Comparison of ENCODE assay signal across 19 cellular contexts in the genomic region with DNA sequence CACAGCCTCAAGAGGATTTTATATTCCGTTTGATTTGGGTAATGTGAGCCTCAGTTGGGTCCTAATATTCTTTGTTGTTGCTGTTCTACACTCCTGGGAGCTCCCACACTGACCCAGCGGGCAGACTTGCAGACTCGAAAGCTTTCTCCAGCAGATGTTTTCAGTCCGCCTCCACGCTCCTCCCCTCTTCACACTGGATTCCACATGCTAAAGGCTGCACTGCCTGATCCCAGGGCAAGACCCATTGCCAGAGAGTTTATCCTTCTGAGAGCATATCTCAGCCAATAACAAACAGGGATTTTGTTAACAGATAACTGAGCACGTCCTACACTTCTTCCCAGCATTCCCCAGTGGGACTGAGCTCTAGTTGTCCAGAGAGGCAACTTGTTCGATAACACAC. TPM values are rescaled to one million over a fixed set of nuclear protein-coding genes. Genes with fewer than 3 reads are reported as not detected.
DNase-seq lines count a peak whose midpoint lies in the region; ATAC-seq, FAIRE-seq and TF ChIP-seq lines count a peak whose summit lies in the region.
"Had no signal": no experiment of that assay in that cellular context is flagged by ENCODE, and none has a peak within 500 bp of the region (broad histone marks: within the 10 kb centered on the region; RNA-seq: fewer than 3 reads in every experiment).

No MANE protein-coding gene starts in this region.

- H3K4me2 ChIP-seq in K562 (ENCODE audit: insufficient read depth, low read length) (no peak overlapping the region), neural progenitor cell (no peak overlapping the region), H9 (ENCODE audit: insufficient read depth, insufficient read length, low read length) (no peak overlapping the region)

- H3K27me3 ChIP-seq in K562 (ENCODE audit: control insufficient read depth in 2 of 2, insufficient read depth in 2 of 2, low read length in 2 of 2) = no peaks in the 10 kb centered on the region
- peaks cover 2% of the 10 kb centered on the region for H3K27me3 ChIP-seq in neural progenitor cell
- no peaks in the 10 kb centered on the region for H3K27me3 ChIP-seq in H9 (ENCODE audit: insufficient read depth, low read length)

- no peak for TF ChIP-seq RAD21 in K562 (CRISPR knock-in tag; conservative IDR thresholded peaks at IDR 0.05 in 1 of 2, IDR thresholded peaks at IDR 0.05 in 1 of 2)

- H3K36me3 ChIP-seq in K562 (ENCODE audit: control insufficient read depth, insufficient read depth, low read length) = no peaks in the 10 kb centered on the region
- H3K36me3 ChIP-seq in neural progenitor cell = no peaks in the 10 kb centered on the region
- H3K36me3 ChIP-seq: thoracic aorta had no signal

- TF ChIP-seq POLR2A in K562 (conservative IDR thresholded peaks at IDR 0.05) = no peak

- H3K9ac ChIP-seq in K562 (ENCODE audit: insufficient read depth in 1 of 2, low read depth in 2 of 2, low read length in 2 of 2) (no peak overlapping the region), neural progenitor cell (no peak overlapping the region), H9 (ENCODE audit: extremely low read depth, insufficient read length, low read length) (no peak overlapping the region)

- H3K27ac Mint-ChIP-seq in neural progenitor cell (no peak overlapping the region), H9 (peak overlapping the region in 1 of 3 experiments; percentile 20; a peak in 1 of 7 replicates)
- H3K27ac Mint-ChIP-seq: activated CD4-positive, alpha-beta T cell treated with anti-CD3 and anti-CD28 coated beads, Interleukin-2, amount 10 ng/mL, durations not matched to agents 7 days and 5 days; CD4-positive, alpha-beta T cell; dendritic cell treated with granulocyte-macrophage colony-stimulating factor and Interleukin-4, amounts not matched to agents 40 ng/mL and 50 ng/mL, for 4 days; naive thymus-derived CD8-positive, alpha-beta T cell; progenitor cell of endocrine pancreas had no signal

- H3K23ac ChIP-seq in H9 (ENCODE audit: insufficient read length, low read depth, low read length) = no peak overlapping the region

- no peak overlapping the region for H3T11ph ChIP-seq in H9 (ENCODE audit: low read length)

- no peak overlapping the region for H2BK120ac ChIP-seq in H9 (ENCODE audit: low read depth, low read length, poor library complexity, severe bottlenecking)

- no peaks in the 10 kb centered on the region for H3K27me3 Mint-ChIP-seq in neural progenitor cell (ENCODE audit: insufficient read depth, low read depth)
- peaks cover 24% of the 10 kb centered on the region for H3K27me3 Mint-ChIP-seq in H9 (ENCODE audit: low read depth)

- no peak overlapping the region for H2BK15ac ChIP-seq in H9 (ENCODE audit: low read depth, low read length)

- no peak overlapping the region for H3K56ac ChIP-seq in H9 (ENCODE audit: insufficient read length, low read depth, low read length)

- H3K9me3 Mint-ChIP-seq in neural progenitor cell (no peaks in the 10 kb centered on the region), H9 (no peaks in the 10 kb centered on the region)
- H3K9me3 Mint-ChIP-seq: activated CD4-positive, alpha-beta T cell treated with anti-CD3 and anti-CD28 coated beads, Interleukin-2, amount 10 ng/mL, durations not matched to agents 7 days and 5 days; CD4-positive, alpha-beta T cell; dendritic cell treated with granulocyte-macrophage colony-stimulating factor and Interleukin-4, amounts not matched to agents 40 ng/mL and 50 ng/mL, for 4 days had no signal

- BruUV-seq in K562 (replicated peaks; lab: Mats Ljungman, UMichigan) = no TSS peak

- CTCF ChIA-PET in K562 (lab: Yijun Ruan, JAX; ENCODE audit: low intra/inter-chr PET ratio) = no interaction called here

- H3K4me3 ChIP-seq in AG10803 (ENCODE audit: low read length) (no peak overlapping the region), K562 (no peak overlapping the region), neural progenitor cell (no peak overlapping the region)
- H3K4me3 ChIP-seq: thoracic aorta had no signal

- FAIRE-seq in K562 (lab: Jason Lieb, UNC) = no peak
- FAIRE-seq: TTC549 had no signal

- H3K27ac ChIP-seq in K562 (ENCODE audit: extremely low read depth, low read depth, low read length) (no peak overlapping the region), neural progenitor cell (no peak overlapping the region), H9 (ENCODE audit: insufficient read length, low read depth, low read length) (no peak overlapping the region)
- H3K27ac ChIP-seq: RWPE1, thoracic aorta had no signal

- H3K14ac ChIP-seq in H9 (ENCODE audit: insufficient read depth, low read length) = no peak overlapping the region

- WGBS in K562 (ENCODE audit: insufficient coverage, low coverage, missing lambda C conversion rate) = 44% methylated on average over 7 of the region's 7 CpGs
- WGBS in H9 (ENCODE audit: extremely low coverage, insufficient read length, low lambda C conversion rate) = no CpG with 5 or more reads among the region's 7 CpGs

- H3K79me1 ChIP-seq in H9 (ENCODE audit: insufficient read depth, low read depth, low read length, poor library complexity, severe bottlenecking) = no peaks in the 10 kb centered on the region

- H3K23me2 ChIP-seq in H9 (ENCODE audit: insufficient read length, low read depth, low read length, poor library complexity, severe bottlenecking) = no peaks in the 10 kb centered on the region

- intact Hi-C loops in K562 (cut with micrococcal nuclease) = no loop called here
- intact Hi-C loops in left cardiac atrium (cut with DNase I) = no loop called here

- H3K79me2 ChIP-seq in K562 (ENCODE audit: control insufficient read depth, insufficient read depth, low read length) = no peaks in the 10 kb centered on the region
- no peaks in the 10 kb centered on the region for H3K79me2 ChIP-seq in neural progenitor cell (ENCODE audit: low read depth)
- no peaks in the 10 kb centered on the region for H3K79me2 ChIP-seq in H9 (ENCODE audit: insufficient read depth, low read length)

- in situ Hi-C loops in K562 (cut with MboI) = no loop called here

- no peak overlapping the region for H4K8ac ChIP-seq in H9 (replicated peaks; ENCODE audit: insufficient read length, low read depth, low read length)

- H3K4me1 ChIP-seq in K562 (replicated peaks in 1 of 2; ENCODE audit: control insufficient read depth in 2 of 2, insufficient read depth in 2 of 2, low read length in 2 of 2) (no peaks in the 10 kb centered on the region), neural progenitor cell (no peaks in the 10 kb centered on the region), H9 (ENCODE audit: insufficient read depth, low read length) (no peaks in the 10 kb centered on the region)

- TF ChIP-seq EP300 in K562 (IDR thresholded peaks at IDR 0.05; ENCODE audit: low read length) = no peak

- no peak overlapping the region for H3K4ac ChIP-seq in H9 (ENCODE audit: low read depth, low read length)

- no peak overlapping the region for H4K91ac ChIP-seq in H9 (ENCODE audit: insufficient read length, low read depth, low read length)

- H4K20me1 ChIP-seq in K562 (replicated peaks; ENCODE audit: control insufficient read depth, insufficient read depth, low read length) = no peaks in the 10 kb centered on the region
- no peaks in the 10 kb centered on the region for H4K20me1 ChIP-seq in neural progenitor cell (ENCODE audit: low read depth)
- no peaks in the 10 kb centered on the region for H4K20me1 ChIP-seq in H9 (ENCODE audit: control insufficient read depth, insufficient read depth, insufficient read length)

- H3K4me1 Mint-ChIP-seq in neural progenitor cell (peaks cover 8% of the 10 kb centered on the region), H9 (peaks cover 6 to 7% of the 10 kb centered on the region in 2 experiments; a peak in 2 of 4 replicates)
- H3K4me1 Mint-ChIP-seq: activated CD4-positive, alpha-beta T cell treated with anti-CD3 and anti-CD28 coated beads, Interleukin-2, amount 10 ng/mL, durations not matched to agents 7 days and 5 days; naive thymus-derived CD8-positive, alpha-beta T cell had no signal

- H2BK20ac ChIP-seq in H9 (ENCODE audit: low read depth, low read length, poor library complexity, severe bottlenecking) = no peak overlapping the region

- H3K18ac ChIP-seq in H9 (ENCODE audit: insufficient read length, low read depth, low read length) = no peak overlapping the region

- peak; percentile 6 for DNase-seq in AG10803 (ENCODE audit: low read depth)
- no peak for DNase-seq in K562 (ENCODE audit: extremely low read depth in 1 of 4, low spot score in 3 of 4)
- peak; percentile 54 for DNase-seq in left cardiac atrium
- peak; percentile 29 for DNase-seq in neural progenitor cell (ENCODE audit: low spot score)
- DNase-seq in HUDEP-2 (lab: John Stamatoyannopoulos, UW; ENCODE audit: unreplicated experiment in 76 of 76) = no peak
- DNase-seq in H9 = no peak
- DNase-seq: activated CD4-positive, alpha-beta T cell treated with anti-CD3 and anti-CD28 coated beads, Interleukin-2, amount 10 ng/mL, durations not matched to agents 7 days and 5 days; CD4-positive, alpha-beta T cell; naive thymus-derived CD8-positive, alpha-beta T cell; NCI-H1417 treated with DMSO at 0.1 percent for 48 hours had no signal

- no peaks in the 10 kb centered on the region for H3K36me3 Mint-ChIP-seq in neural progenitor cell
- H3K36me3 Mint-ChIP-seq in H9 (ENCODE audit: insufficient read depth in 1 of 3, low read depth in 3 of 3) = no peaks in the 10 kb centered on the region
- H3K36me3 Mint-ChIP-seq: naive thymus-derived CD8-positive, alpha-beta T cell had no signal

- TF ChIP-seq CTCF in AG10803 (conservative IDR thresholded peaks at IDR 0.05; ENCODE audit: low read length) = no peak
- no peak for TF ChIP-seq CTCF in K562 (IDR thresholded peaks at IDR 0.05 in 2 of 3, conservative IDR thresholded peaks at IDR 0.05 in 1 of 3; ENCODE audit: insufficient read depth in 2 of 3, low read depth in 1 of 3, low read length in 3 of 3)
- no peak for TF ChIP-seq CTCF in neural progenitor cell (IDR thresholded peaks at IDR 0.05)
- no peak for TF ChIP-seq CTCF in H9 (conservative IDR thresholded peaks at IDR 0.05)

- H4K5ac ChIP-seq in H9 (ENCODE audit: insufficient read length, low read depth, low read length) = no peak overlapping the region

- H3F3A ChIP-seq in neural progenitor cell (ENCODE audit: low read depth) = no peaks in the 10 kb centered on the region

- POLR2A ChIA-PET in K562 (lab: Yijun Ruan, JAX) = no interaction called here

- H2BK5ac ChIP-seq in H9 (ENCODE audit: insufficient read length, low read length) = no peak overlapping the region

- no peak overlapping the region for H2AK5ac ChIP-seq in H9 (ENCODE audit: insufficient read length, low read length)

- no peak overlapping the region for H3K4me3 Mint-ChIP-seq in neural progenitor cell
- H3K4me3 Mint-ChIP-seq in H9 = no peak overlapping the region
- H3K4me3 Mint-ChIP-seq: activated CD4-positive, alpha-beta T cell treated with anti-CD3 and anti-CD28 coated beads, Interleukin-2, amount 10 ng/mL, durations not matched to agents 7 days and 5 days; CD4-positive, alpha-beta T cell; dendritic cell treated with granulocyte-macrophage colony-stimulating factor and Interleukin-4, amounts not matched to agents 40 ng/mL and 50 ng/mL, for 4 days; naive thymus-derived CD8-positive, alpha-beta T cell had no signal

- no peaks in the 10 kb centered on the region for H3K9me1 ChIP-seq in K562 (ENCODE audit: control insufficient read depth, insufficient read depth, low read length)

- H2AFZ ChIP-seq in K562 (ENCODE audit: low read depth, low read length) (peak overlapping the region; percentile 51; the same call in 1 of the 2 replicates), neural progenitor cell (replicated peaks) (peak overlapping the region; percentile 75), H9 (ENCODE audit: low read length) (no peak overlapping the region)

- H3K9me3 ChIP-seq in K562 (replicated peaks; ENCODE audit: control insufficient read depth, insufficient read depth, low read depth, low read length) = no peaks in the 10 kb centered on the region
- H3K9me3 ChIP-seq in neural progenitor cell (ENCODE audit: low read depth) = no peaks in the 10 kb centered on the region
- H3K9me3 ChIP-seq in H9 (ENCODE audit: control insufficient read depth, low read depth, low read length) = no peaks in the 10 kb centered on the region
- H3K9me3 ChIP-seq: thoracic aorta had no signal

- no peak for ATAC-seq in K562
- peak; percentile 76 to 89 for ATAC-seq in left cardiac atrium
- no peak for ATAC-seq in GM19455 (IDR thresholded peaks at IDR 0.05; ENCODE audit: unreplicated experiment)
- no peak for ATAC-seq in GM18868 (IDR thresholded peaks at IDR 0.05; ENCODE audit: unreplicated experiment)
- ATAC-seq: naive thymus-derived CD8-positive, alpha-beta T cell had no signal

- no peak overlapping the region for H2BK12ac ChIP-seq in H9 (ENCODE audit: insufficient read length, low read depth, low read length)

RNA-seq across cellular contexts. Expression of a gene that starts 8.0 kb away (rescaled TPM):
- total RNA-seq in K562 (2011; cell fraction: chromatin; rRNA removed; ENCODE audit: low replicate concordance) = 0.05 and 0.21 TPM in 2 replicates
- total RNA-seq in K562 (2011; cell fraction: nucleolus; rRNA removed) = not detected in 2 replicates
- total RNA-seq in K562 (2011; cell fraction: nucleoplasm; rRNA removed) = 0.08 TPM in 1 of 2 replicates, not detected in the other
- total RNA-seq in K562 (2014; rRNA removed) (not detected in 2 replicates), K562 (2014; rRNA removed; fragmentation: Illumina TruSeq; extraction: Trizol) (0.04 TPM in 1 of 2 replicates, not detected in the other), K562 (2015; rRNA removed; fragmentation: Illumina TruSeq; extraction: Trizol) (0.04 TPM in 2 replicates), K562 (2021) (not detected in 2 replicates), left cardiac atrium (1 to 10 TPM; 3.8 to 4.7 TPM), neural progenitor cell (ENCODE audit: low replicate concordance) (0.13 and 0.22 TPM in 2 replicates), H9 (2021) (0.07 and 0.11 TPM in 2 replicates)
- polyA plus RNA-seq in K562 (2011; rRNA removed) (0.03 TPM in 2 replicates), K562 (2014; fragmentation: Illumina TruSeq; extraction: Trizol) (0.01 and 0.03 TPM in 2 replicates), K562 (2014; fragmentation: Nextera tagmentation; extraction: Ambion mirVana) (not detected), K562 (2014; rRNA removed) (0.03 TPM in 1 of 2 replicates, not detected in the other)
- polyA plus RNA-seq in K562 (2011; cell fraction: cytosol; rRNA removed) = 0.01 TPM in 1 of 2 replicates, not detected in the other
- polyA plus RNA-seq in K562 (2011; cell fraction: nucleus; rRNA removed) = 0.04 TPM in 2 replicates
- polyA plus RNA-seq in K562 (2012) = 0.03 and 0.06 TPM in 2 replicates
- 0.04 and 0.06 TPM in 2 replicates for polyA minus RNA-seq in K562 (2011; rRNA and poly(A)+ RNA removed)
- not detected in 2 replicates for polyA minus RNA-seq in K562 (2011; cell fraction: cytosol; rRNA and poly(A)+ RNA removed)
- under 0.01 and 0.11 TPM in 2 replicates for polyA minus RNA-seq in K562 (2011; cell fraction: nucleus; rRNA and poly(A)+ RNA removed)
- total RNA-seq: activated CD4-positive, alpha-beta T cell treated with anti-CD3 and anti-CD28 coated beads, Interleukin-2, amount 10 ng/mL, durations not matched to agents 7 days and 5 days; CD4-positive, alpha-beta T cell; glomerular endothelial cell; lung microvascular endothelial cell; naive thymus-derived CD8-positive, alpha-beta T cell had no signal
- polyA plus RNA-seq: naive thymus-derived CD8-positive, alpha-beta T cell had no signal

Comparison
In these comparisons a context has a peak if more than half of its experiments do, and no peak if none do; other contexts are left out.
1. DNase-seq: peak in AG10803 (single experiment), left cardiac atrium (single experiment) and neural progenitor cell (single experiment); none in K562 (0 of 4), HUDEP-2 (0 of 76) and H9 (single experiment).
2. ATAC-seq: peak in left cardiac atrium (2 of 2); none in K562 (single experiment), GM19455 (single experiment) and GM18868 (single experiment).